ENCODE assay signal across 1 cellular context in genomic region chr5:126348855-126349635, GRCh38.
TF ChIP-seq lines count a peak whose summit lies in the region.

No MANE protein-coding gene starts in this region.

TF ChIP-seq in WTC11, 78 proteins besides CTCF, POLR2A, EP300 and RAD21 (continued from another document):
- TF ChIP-seq USF1 (CRISPR knock-in tag; IDR thresholded peaks at IDR 0.05) (no peak), ATF1 (CRISPR knock-in tag; IDR thresholded peaks at IDR 0.05) (no peak)
